ENCODE assay signal across 18 cellular contexts in genomic region chr2:239727776-239728600, GRCh38.
DNase-seq lines count a peak whose midpoint lies in the region; ATAC-seq, FAIRE-seq and TF ChIP-seq lines count a peak whose summit lies in the region.
"Had no signal": no experiment of that assay in that cellular context is flagged by ENCODE, and none has a peak within 500 bp of the region (broad histone marks: within the 10 kb centered on the region; RNA-seq: fewer than 3 reads in every experiment).

No MANE protein-coding gene starts in this region.

- DNase-seq in NCI-H1417 (lab: John Stamatoyannopoulos, UW) (peak in 2 of 3 experiments; percentile 72 to 86), NCI-H1417 treated with DMSO at 0.1 percent for 48 hours (lab: John Stamatoyannopoulos, UW) (no peak), Right ventricle myocardium superior (peak; percentile 70), neural progenitor cell (ENCODE audit: low spot score) (no peak), testis (peak; percentile 38), RCC 7860 (ENCODE audit: low spot score) (no peak), activated gamma-delta T cell (lab: John Stamatoyannopoulos, UW) (no peak)
- DNase-seq in activated CD4-positive, alpha-beta memory T cell treated with anti-CD3 and anti-CD28 coated beads for 36 hours: no peak
- DNase-seq: activated CD8-positive, alpha-beta T cell treated with anti-CD3 and anti-CD28 coated beads, Interleukin-2, amount 10 ng/mL, durations not matched to agents 7 days and 5 days; activated T-cell treated with anti-CD3 and anti-CD28 coated beads, Interleukin-2, amount 50 U/mL, for 72 hours; CD4-positive, alpha-beta T cell; MV-4-11; NCI-H82; stimulated activated CD4-positive, alpha-beta T cell treated with anti-CD3 and anti-CD28 coated beads, Interleukin-4, amount 100 ng/mL, for 4 hours had no signal

- no peaks in the 10 kb centered on the region for H3K27me3 ChIP-seq in neural progenitor cell
- no peaks in the 10 kb centered on the region for H3K27me3 ChIP-seq in testis
- H3K27me3 ChIP-seq: tibial nerve had no signal

- FAIRE-seq in RCC 7860 (lab: Jason Lieb, UNC): no peak
- FAIRE-seq: A204.1 had no signal

- POLR2A ChIA-PET in activated CD4-positive, alpha-beta memory T cell treated with anti-CD3 and anti-CD28 coated beads for 36 hours (lab: Charles Lee): no interaction called here

- H3K79me2 ChIP-seq in neural progenitor cell (ENCODE audit: low read depth): no peaks in the 10 kb centered on the region

- H3K4me1 ChIP-seq in neural progenitor cell: no peaks in the 10 kb centered on the region
- H3K4me1 ChIP-seq in testis: peaks cover 7% of the 10 kb centered on the region

- no peak overlapping the region for H3K4me2 ChIP-seq in neural progenitor cell

- intact Hi-C loops in Right ventricle myocardium superior (cut with DNase I) (no loop called here), testis (cut with DNase I; ENCODE audit: low total_unique reads) (no loop called here)
- intact Hi-C loops in activated CD4-positive, alpha-beta memory T cell treated with anti-CD3 and anti-CD28 coated beads for 36 hours (cut with micrococcal nuclease): no loop called here

- no peak for TF ChIP-seq CTCF in neural progenitor cell (IDR thresholded peaks at IDR 0.05)
- TF ChIP-seq CTCF in testis (IDR thresholded peaks at IDR 0.05): no peak

- H3K36me3 ChIP-seq in neural progenitor cell (no peaks in the 10 kb centered on the region), testis (ENCODE audit: low read depth, missing control alignments) (no peaks in the 10 kb centered on the region)
- H3K36me3 ChIP-seq: tibial nerve had no signal

- H4K20me1 ChIP-seq in neural progenitor cell (ENCODE audit: low read depth): no peaks in the 10 kb centered on the region

- no peak overlapping the region for H2AFZ ChIP-seq in neural progenitor cell (replicated peaks)

- peaks cover 13% of the 10 kb centered on the region for H3K4me1 Mint-ChIP-seq in neural progenitor cell
- peaks cover 7% of the 10 kb centered on the region for H3K4me1 Mint-ChIP-seq in activated CD4-positive, alpha-beta memory T cell treated with anti-CD3 and anti-CD28 coated beads for 36 hours (ENCODE audit: low read depth)
- H3K4me1 Mint-ChIP-seq: IgD-negative memory B cell had no signal

- no peak overlapping the region for H3K9ac ChIP-seq in neural progenitor cell

- CTCF ChIA-PET in activated CD4-positive, alpha-beta memory T cell treated with anti-CD3 and anti-CD28 coated beads for 36 hours (lab: Charles Lee): no interaction called here

- no peaks in the 10 kb centered on the region for H3F3A ChIP-seq in neural progenitor cell (ENCODE audit: low read depth)

- peaks cover 12% of the 10 kb centered on the region for H3K27me3 Mint-ChIP-seq in neural progenitor cell (ENCODE audit: insufficient read depth, low read depth)
- no peaks in the 10 kb centered on the region for H3K27me3 Mint-ChIP-seq in activated CD4-positive, alpha-beta memory T cell treated with anti-CD3 and anti-CD28 coated beads for 36 hours
- H3K27me3 Mint-ChIP-seq: CD4-positive, alpha-beta T cell had no signal

- ATAC-seq in Right ventricle myocardium superior (ENCODE audit: poor library complexity): peak; percentile 36
- ATAC-seq: activated CD8-positive, alpha-beta T cell treated with anti-CD3 and anti-CD28 coated beads, Interleukin-2, amount 10 ng/mL, durations not matched to agents 7 days and 5 days; activated T-cell treated with anti-CD3 and anti-CD28 coated beads, Interleukin-2, amount 50 U/mL, for 72 hours; natural killer cell treated with Interleukin-12 subunit alpha and Interleukin-12 subunit beta and Interleukin-15 and Interleukin-18, amount 100 ng/mL, for 72 hours had no signal

- no peaks in the 10 kb centered on the region for H3K36me3 Mint-ChIP-seq in neural progenitor cell
- H3K36me3 Mint-ChIP-seq in activated CD4-positive, alpha-beta memory T cell treated with anti-CD3 and anti-CD28 coated beads for 36 hours: no peaks in the 10 kb centered on the region
- H3K36me3 Mint-ChIP-seq: IgD-negative memory B cell; natural killer cell treated with Interleukin-12 subunit alpha and Interleukin-12 subunit beta and Interleukin-15 and Interleukin-18, amount 100 ng/mL, for 72 hours had no signal

- H3K4me3 ChIP-seq in neural progenitor cell (no peak overlapping the region), testis (no peak overlapping the region)
- H3K4me3 ChIP-seq: tibial nerve had no signal

- H3K9me3 ChIP-seq in neural progenitor cell (ENCODE audit: low read depth) (no peaks in the 10 kb centered on the region), testis (no peaks in the 10 kb centered on the region)
- H3K9me3 ChIP-seq: tibial nerve had no signal

- no peak overlapping the region for H3K4me3 Mint-ChIP-seq in neural progenitor cell
- no peak overlapping the region for H3K4me3 Mint-ChIP-seq in activated CD4-positive, alpha-beta memory T cell treated with anti-CD3 and anti-CD28 coated beads for 36 hours
- H3K4me3 Mint-ChIP-seq: activated CD8-positive, alpha-beta T cell treated with anti-CD3 and anti-CD28 coated beads, Interleukin-2, amount 10 ng/mL, durations not matched to agents 7 days and 5 days; activated T-cell treated with anti-CD3 and anti-CD28 coated beads, Interleukin-2, amount 50 U/mL, for 72 hours; CD4-positive, alpha-beta T cell; IgD-negative memory B cell; natural killer cell treated with Interleukin-12 subunit alpha and Interleukin-12 subunit beta and Interleukin-15 and Interleukin-18, amount 100 ng/mL, for 72 hours had no signal

- 64 to 77% methylated on average over 23 to 30 of the region's 30 CpGs for WGBS in testis, 2 donors

- H3K27ac Mint-ChIP-seq in neural progenitor cell: peak overlapping the region; percentile 79
- H3K27ac Mint-ChIP-seq in activated CD4-positive, alpha-beta memory T cell treated with anti-CD3 and anti-CD28 coated beads for 36 hours: no peak overlapping the region
- H3K27ac Mint-ChIP-seq: activated CD8-positive, alpha-beta T cell treated with anti-CD3 and anti-CD28 coated beads, Interleukin-2, amount 10 ng/mL, durations not matched to agents 7 days and 5 days; activated T-cell treated with anti-CD3 and anti-CD28 coated beads, Interleukin-2, amount 50 U/mL, for 72 hours; CD4-positive, alpha-beta T cell; natural killer cell treated with Interleukin-12 subunit alpha and Interleukin-12 subunit beta and Interleukin-15 and Interleukin-18, amount 100 ng/mL, for 72 hours had no signal

- H3K27ac ChIP-seq in neural progenitor cell: no peak overlapping the region
- H3K27ac ChIP-seq in testis: no peak overlapping the region
- H3K27ac ChIP-seq: tibial nerve had no signal

- TF ChIP-seq POLR2A in testis (IDR thresholded peaks at IDR 0.05): no peak

- no peaks in the 10 kb centered on the region for H3K9me3 Mint-ChIP-seq in neural progenitor cell
- H3K9me3 Mint-ChIP-seq in activated CD4-positive, alpha-beta memory T cell treated with anti-CD3 and anti-CD28 coated beads for 36 hours: no peaks in the 10 kb centered on the region
- H3K9me3 Mint-ChIP-seq: activated T-cell treated with anti-CD3 and anti-CD28 coated beads, Interleukin-2, amount 50 U/mL, for 72 hours; CD4-positive, alpha-beta T cell; natural killer cell treated with Interleukin-12 subunit alpha and Interleukin-12 subunit beta and Interleukin-15 and Interleukin-18, amount 100 ng/mL, for 72 hours had no signal

Comparison
In these comparisons a context has a peak if more than half of its experiments do, and no peak if none do; other contexts are left out.
1. DNase-seq: peak in NCI-H1417 (2 of 3), Right ventricle myocardium superior (single experiment) and testis (single experiment); none in NCI-H1417 treated with DMSO at 0.1 percent for 48 hours (single experiment), neural progenitor cell (single experiment), activated CD4-positive, alpha-beta memory T cell treated with anti-CD3 and anti-CD28 coated beads for 36 hours (single experiment), RCC 7860 (single experiment) and activated gamma-delta T cell (single experiment).